In the genomic region with DNA sequence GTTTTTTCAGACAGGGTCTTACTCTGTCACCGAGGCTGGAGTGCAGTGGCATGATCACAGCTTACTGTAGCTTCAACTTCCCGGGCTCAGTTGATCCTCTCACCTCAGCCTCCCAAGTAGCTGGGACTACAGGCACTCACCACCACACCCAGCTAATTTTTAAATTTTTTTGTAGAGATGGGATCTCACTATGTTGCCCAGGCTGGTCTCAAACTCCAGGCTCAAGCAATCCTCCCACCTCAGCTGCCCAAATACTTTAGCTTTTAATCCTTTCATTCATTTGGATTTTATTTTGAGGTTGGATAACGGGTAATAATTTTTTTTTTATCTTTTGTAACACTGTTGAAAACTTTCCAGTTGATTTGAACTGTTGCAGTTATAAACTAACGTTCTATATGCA, we compare ENCODE assay signal across 5 cellular contexts. TPM values are rescaled to one million over a fixed set of nuclear protein-coding genes. Genes with fewer than 3 reads are reported as not detected.
"Had no signal": no experiment of that assay in that cellular context is flagged by ENCODE, and none has a peak within 500 bp of the region (broad histone marks: within the 10 kb centered on the region; RNA-seq: fewer than 3 reads in every experiment).

No MANE protein-coding gene starts in this region.

RNA-seq across cellular contexts. Expression of gene IL13, which starts 24.4 kb away (rescaled TPM):
- total RNA-seq: WTC11 had no signal

RNA-seq across cellular contexts. Expression of gene IL4, which starts 40.2 kb away (rescaled TPM):
- total RNA-seq: activated B cell treated with CpG ODN at 0.5 μM for 24 hours; activated CD4-positive, alpha-beta T cell treated with anti-CD3 and anti-CD28 coated beads, Interleukin-2, amount 10 ng/mL, durations not matched to agents 7 days and 5 days; activated CD8-positive, alpha-beta T cell treated with anti-CD3 and anti-CD28 coated beads, Interleukin-2, amount 10 ng/mL, durations not matched to agents 7 days and 5 days; T-helper 17 cell; WTC11 had no signal
